13 cellular contexts compared by ENCODE assay signal in the genomic region with DNA sequence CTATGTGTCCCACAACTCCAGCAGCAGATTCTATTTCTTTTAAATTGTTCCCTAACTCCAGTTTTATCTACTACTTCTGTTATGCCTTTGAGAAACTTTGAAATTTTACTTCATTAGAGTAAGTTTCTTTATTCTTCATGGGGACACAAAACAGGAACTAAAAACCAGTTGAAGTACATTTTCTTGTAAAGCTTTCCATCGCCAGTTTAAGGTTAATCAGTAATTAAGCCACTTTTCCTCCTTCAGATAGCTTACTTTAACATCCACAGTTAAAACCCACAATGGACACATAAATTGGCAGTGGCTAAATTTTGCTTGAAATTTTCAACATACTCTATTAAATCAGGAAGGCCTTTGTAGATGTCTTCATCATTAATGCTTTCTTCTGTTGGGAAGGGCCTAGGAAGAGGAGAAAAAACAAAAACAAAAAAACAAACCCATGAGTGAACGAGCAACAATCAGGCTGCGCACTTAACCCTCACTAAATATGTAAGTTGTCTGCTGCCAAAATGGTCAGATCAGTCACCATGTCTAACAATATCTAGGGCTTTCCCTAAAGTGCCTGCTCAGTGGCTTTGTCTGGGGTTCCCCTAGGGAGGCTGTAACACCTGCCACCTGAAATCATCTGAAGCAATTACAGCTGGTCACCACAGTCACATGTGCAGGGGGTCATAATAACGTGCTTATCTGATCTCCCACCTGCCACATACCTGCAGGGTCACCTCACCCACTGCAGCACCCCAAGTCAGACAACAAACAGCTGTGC.
DNase-seq lines count a peak whose midpoint lies in the region; ATAC-seq and TF ChIP-seq lines count a peak whose summit lies in the region.
"Had no signal": no experiment of that assay in that cellular context is flagged by ENCODE, and none has a peak within 500 bp of the region (broad histone marks: within the 10 kb centered on the region; RNA-seq: fewer than 3 reads in every experiment).

No MANE protein-coding gene starts in this region.

- no peaks in the 10 kb centered on the region for H3K9me3 Mint-ChIP-seq in activated T-cell treated with anti-CD3 and anti-CD28 coated beads, Interleukin-2, amount 50 U/mL, for 72 hours
- H3K9me3 Mint-ChIP-seq in activated T-cell treated with anti-CD3 and anti-CD28 coated beads, Interleukin-2, amount 50 U/mL, for 4 hours: no peaks in the 10 kb centered on the region
- H3K9me3 Mint-ChIP-seq in stimulated activated naive B cell treated with anti-CD40 and anti-IgM and Interleukin-4, amounts not matched to agents 10 μg/mL and 1 μg/mL and 100 μg/mL, for 72 hours: no peaks in the 10 kb centered on the region
- H3K9me3 Mint-ChIP-seq: activated naive CD8-positive, alpha-beta T cell treated with anti-CD3 and anti-CD28 coated beads, Interleukin-2, amount 10 ng/mL, durations not matched to agents 7 days and 5 days had no signal

- H3K79me2 ChIP-seq in SK-N-SH (ENCODE audit: insufficient read depth): no peaks in the 10 kb centered on the region

- POLR2A ChIA-PET in SK-N-SH (lab: Yijun Ruan, JAX): no interaction called here

- no peak overlapping the region for H3K27ac ChIP-seq in SK-N-SH (ENCODE audit: low read depth in 2 of 2, low read length in 1 of 2)
- H3K27ac ChIP-seq: pancreas, SK-N-MC had no signal

- no peaks in the 10 kb centered on the region for H3K27me3 ChIP-seq in SK-N-SH (ENCODE audit: insufficient read depth)

- DNase-seq in activated T-cell treated with anti-CD3 and anti-CD28 coated beads, Interleukin-2, amount 50 U/mL, for 72 hours: no peak
- DNase-seq in activated T-cell treated with anti-CD3 and anti-CD28 coated beads, Interleukin-2, amount 50 U/mL, for 4 hours: no peak
- DNase-seq in NCI-H128 (lab: John Stamatoyannopoulos, UW; ENCODE audit: unreplicated experiment): peak; percentile 34
- peak; percentile 70 for DNase-seq in stimulated activated naive B cell treated with anti-CD40 and anti-IgM and Interleukin-4, amounts not matched to agents 10 μg/mL and 1 μg/mL and 100 μg/mL, for 72 hours
- no peak for DNase-seq in T-helper 9 cell
- DNase-seq in RKO (ENCODE audit: low spot score): no peak
- DNase-seq in SK-N-SH: no peak
- DNase-seq: activated naive CD8-positive, alpha-beta T cell treated with anti-CD3 and anti-CD28 coated beads, Interleukin-2, amount 10 ng/mL, durations not matched to agents 7 days and 5 days; foreskin melanocyte; pancreas; stimulated activated naive CD4-positive, alpha-beta T cell treated with Interleukin-2 at 50 U/mL for 16 hours had no signal

- no peak overlapping the region for H3K4me3 Mint-ChIP-seq in activated T-cell treated with anti-CD3 and anti-CD28 coated beads, Interleukin-2, amount 50 U/mL, for 72 hours
- H3K4me3 Mint-ChIP-seq in activated T-cell treated with anti-CD3 and anti-CD28 coated beads, Interleukin-2, amount 50 U/mL, for 4 hours: no peak overlapping the region
- H3K4me3 Mint-ChIP-seq in stimulated activated naive B cell treated with anti-CD40 and anti-IgM and Interleukin-4, amounts not matched to agents 10 μg/mL and 1 μg/mL and 100 μg/mL, for 72 hours: peak overlapping the region; percentile 74 to 79
- H3K4me3 Mint-ChIP-seq: activated naive CD8-positive, alpha-beta T cell treated with anti-CD3 and anti-CD28 coated beads, Interleukin-2, amount 10 ng/mL, durations not matched to agents 7 days and 5 days had no signal

- no peaks in the 10 kb centered on the region for H3K9me2 ChIP-seq in SK-N-SH

- no peaks in the 10 kb centered on the region for H3F3A ChIP-seq in SK-N-SH (replicated peaks; ENCODE audit: insufficient read depth)

- no peak for TF ChIP-seq CTCF in SK-N-SH (IDR thresholded peaks at IDR 0.05)

- CTCF ChIA-PET in SK-N-SH (lab: Yijun Ruan, JAX): interaction anchor here (25.0 kb wide), 1 partner anchor 348 kb away, joined by 597 read pairs; no protein-coding TSS in a partner anchor

- no peaks in the 10 kb centered on the region for H3K36me3 Mint-ChIP-seq in activated T-cell treated with anti-CD3 and anti-CD28 coated beads, Interleukin-2, amount 50 U/mL, for 72 hours (ENCODE audit: insufficient read depth in 2 of 2)
- peaks cover 9% of the 10 kb centered on the region for H3K36me3 Mint-ChIP-seq in activated T-cell treated with anti-CD3 and anti-CD28 coated beads, Interleukin-2, amount 50 U/mL, for 4 hours (ENCODE audit: insufficient read depth)
- H3K36me3 Mint-ChIP-seq in stimulated activated naive B cell treated with anti-CD40 and anti-IgM and Interleukin-4, amounts not matched to agents 10 μg/mL and 1 μg/mL and 100 μg/mL, for 72 hours: peaks cover 0 to 8% of the 10 kb centered on the region in 2 donors

- no peak for ATAC-seq in activated T-cell treated with anti-CD3 and anti-CD28 coated beads, Interleukin-2, amount 50 U/mL, for 72 hours (replicated peaks in 1 of 2)
- ATAC-seq in activated T-cell treated with anti-CD3 and anti-CD28 coated beads, Interleukin-2, amount 50 U/mL, for 4 hours: no peak
- ATAC-seq in HG02852 (IDR thresholded peaks at IDR 0.05; ENCODE audit: unreplicated experiment): peak; percentile 96
- peak; percentile 95 for ATAC-seq in stimulated activated naive B cell treated with anti-CD40 and anti-IgM and Interleukin-4, amounts not matched to agents 10 μg/mL and 1 μg/mL and 100 μg/mL, for 72 hours (replicated peaks)
- ATAC-seq: pancreas had no signal

- H3K9ac ChIP-seq in SK-N-SH: no peak overlapping the region

- H3K4me1 Mint-ChIP-seq in activated T-cell treated with anti-CD3 and anti-CD28 coated beads, Interleukin-2, amount 50 U/mL, for 72 hours (ENCODE audit: low read depth): no peaks in the 10 kb centered on the region
- no peaks in the 10 kb centered on the region for H3K4me1 Mint-ChIP-seq in activated T-cell treated with anti-CD3 and anti-CD28 coated beads, Interleukin-2, amount 50 U/mL, for 4 hours (ENCODE audit: low read depth)
- H3K4me1 Mint-ChIP-seq in stimulated activated naive B cell treated with anti-CD40 and anti-IgM and Interleukin-4, amounts not matched to agents 10 μg/mL and 1 μg/mL and 100 μg/mL, for 72 hours: peaks cover 27 to 29% of the 10 kb centered on the region in 2 donors

- no peak overlapping the region for H2AFZ ChIP-seq in SK-N-SH (ENCODE audit: low read depth)

- H3K4me2 ChIP-seq in SK-N-SH: no peak overlapping the region

- no peaks in the 10 kb centered on the region for H4K20me1 ChIP-seq in SK-N-SH (ENCODE audit: insufficient read depth)

- no peak overlapping the region for H3K4me3 ChIP-seq in SK-N-SH (ENCODE audit: low read depth in 2 of 2, low read length in 1 of 2)
- H3K4me3 ChIP-seq: pancreas, SK-N-MC had no signal

- TF ChIP-seq RAD21 in SK-N-SH (IDR thresholded peaks at IDR 0.05; ENCODE audit: low read length): no peak

- no peaks in the 10 kb centered on the region for H3K4me1 ChIP-seq in SK-N-SH (ENCODE audit: control insufficient read depth in 1 of 2, insufficient read depth in 2 of 2, low read depth in 1 of 2, low read length in 1 of 2)
- H3K4me1 ChIP-seq: pancreas had no signal

- H3K9me3 ChIP-seq in SK-N-SH: no peaks in the 10 kb centered on the region
- H3K9me3 ChIP-seq: pancreas had no signal

- peak overlapping the region; percentile 40 for H3K27ac Mint-ChIP-seq in activated T-cell treated with anti-CD3 and anti-CD28 coated beads, Interleukin-2, amount 50 U/mL, for 72 hours
- H3K27ac Mint-ChIP-seq in stimulated activated naive B cell treated with anti-CD40 and anti-IgM and Interleukin-4, amounts not matched to agents 10 μg/mL and 1 μg/mL and 100 μg/mL, for 72 hours: peak overlapping the region; percentile 97

- no peaks in the 10 kb centered on the region for H3K36me3 ChIP-seq in SK-N-SH (replicated peaks in 1 of 2; ENCODE audit: control insufficient read depth in 1 of 2, insufficient read depth in 2 of 2, low read length in 1 of 2)
- H3K36me3 ChIP-seq: pancreas had no signal

- 36% methylated on average over 4 of the region's 4 CpGs for WGBS in SK-N-SH (ENCODE audit: low lambda C conversion rate)

- H3K27me3 Mint-ChIP-seq in activated T-cell treated with anti-CD3 and anti-CD28 coated beads, Interleukin-2, amount 50 U/mL, for 72 hours (ENCODE audit: low read depth): no peaks in the 10 kb centered on the region
- no peaks in the 10 kb centered on the region for H3K27me3 Mint-ChIP-seq in activated T-cell treated with anti-CD3 and anti-CD28 coated beads, Interleukin-2, amount 50 U/mL, for 4 hours (ENCODE audit: low read depth)
- H3K27me3 Mint-ChIP-seq in stimulated activated naive B cell treated with anti-CD40 and anti-IgM and Interleukin-4, amounts not matched to agents 10 μg/mL and 1 μg/mL and 100 μg/mL, for 72 hours: no peaks in the 10 kb centered on the region
- H3K27me3 Mint-ChIP-seq: activated naive CD8-positive, alpha-beta T cell treated with anti-CD3 and anti-CD28 coated beads, Interleukin-2, amount 10 ng/mL, durations not matched to agents 7 days and 5 days had no signal

- no peak for TF ChIP-seq EP300 in SK-N-SH (IDR thresholded peaks at IDR 0.05; ENCODE audit: borderline replicate concordance in 1 of 2, low read depth in 1 of 2, low read length in 1 of 2)

TF ChIP-seq in SK-N-SH, 30 proteins besides CTCF, POLR2A, EP300 and RAD21 (continues in another document):
- TF ChIP-seq, protein P1, sequence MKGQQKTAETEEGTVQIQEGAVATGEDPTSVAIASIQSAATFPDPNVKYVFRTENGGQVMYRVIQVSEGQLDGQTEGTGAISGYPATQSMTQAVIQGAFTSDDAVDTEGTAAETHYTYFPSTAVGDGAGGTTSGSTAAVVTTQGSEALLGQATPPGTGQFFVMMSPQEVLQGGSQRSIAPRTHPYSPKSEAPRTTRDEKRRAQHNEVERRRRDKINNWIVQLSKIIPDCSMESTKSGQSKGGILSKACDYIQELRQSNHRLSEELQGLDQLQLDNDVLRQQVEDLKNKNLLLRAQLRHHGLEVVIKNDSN (IDR thresholded peaks at IDR 0.05; ENCODE audit: borderline replicate concordance, low read depth): no peak

Comparison
In these comparisons a context has a peak if more than half of its experiments do, and no peak if none do; other contexts are left out.
1. ATAC-seq: peak in HG02852 (single experiment) and stimulated activated naive B cell treated with anti-CD40 and anti-IgM and Interleukin-4, amounts not matched to agents 10 μg/mL and 1 μg/mL and 100 μg/mL, for 72 hours (2 of 2); none in activated T-cell treated with anti-CD3 and anti-CD28 coated beads, Interleukin-2, amount 50 U/mL, for 72 hours (0 of 2) and activated T-cell treated with anti-CD3 and anti-CD28 coated beads, Interleukin-2, amount 50 U/mL, for 4 hours (0 of 2).
2. DNase-seq: peak in NCI-H128 (single experiment) and stimulated activated naive B cell treated with anti-CD40 and anti-IgM and Interleukin-4, amounts not matched to agents 10 μg/mL and 1 μg/mL and 100 μg/mL, for 72 hours (single experiment); none in activated T-cell treated with anti-CD3 and anti-CD28 coated beads, Interleukin-2, amount 50 U/mL, for 72 hours (0 of 2), activated T-cell treated with anti-CD3 and anti-CD28 coated beads, Interleukin-2, amount 50 U/mL, for 4 hours (single experiment), T-helper 9 cell (single experiment), RKO (single experiment) and SK-N-SH (single experiment).
3. H3K4me3 Mint-ChIP-seq: peak in stimulated activated naive B cell treated with anti-CD40 and anti-IgM and Interleukin-4, amounts not matched to agents 10 μg/mL and 1 μg/mL and 100 μg/mL, for 72 hours (2 of 2); none in activated T-cell treated with anti-CD3 and anti-CD28 coated beads, Interleukin-2, amount 50 U/mL, for 72 hours (0 of 2) and activated T-cell treated with anti-CD3 and anti-CD28 coated beads, Interleukin-2, amount 50 U/mL, for 4 hours (single experiment).